In genomic region chr7:112308974-112309373, GRCh38 we compare ENCODE assay signal across 28 cellular contexts.
"Had no signal": no experiment of that assay in that cellular context is flagged by ENCODE, and none has a peak within 500 bp of the region (broad histone marks: within the 10 kb centered on the region; RNA-seq: fewer than 3 reads in every experiment).

No MANE protein-coding gene starts in this region.

- FAIRE-seq: colon, endometrium, endothelial cell of umbilical vein, frontal cortex had no signal

- H3K9me3 ChIP-seq: colonic mucosa, esophagus muscularis mucosa, esophagus squamous epithelium, gastrocnemius medialis had no signal

- H3K4me1 ChIP-seq: colonic mucosa, esophagus muscularis mucosa, foreskin keratinocyte, gastrocnemius medialis, gastroesophageal sphincter, heart left ventricle, heart right ventricle had no signal

- H3K4me3 ChIP-seq: colonic mucosa, coronary artery, dorsolateral prefrontal cortex, esophagus muscularis mucosa, esophagus squamous epithelium, gastrocnemius medialis, gastroesophageal sphincter, heart left ventricle, heart right ventricle had no signal

- DNase-seq: colonic mucosa; cortex of kidney; dermis blood vessel endothelial cell; dorsolateral prefrontal cortex; effector CD4-positive, alpha-beta T cell; effector CD8-positive, alpha-beta T cell; effector memory CD4-positive, alpha-beta T cell; effector memory CD8-positive, alpha-beta T cell; endodermal cell; erythroblast; esophagus squamous epithelium; foreskin fibroblast; foreskin keratinocyte; foreskin melanocyte; gastrocnemius medialis; glutamatergic neuron; head of caudate nucleus; heart left ventricle; heart right ventricle had no signal

- H3K36me3 ChIP-seq: colonic mucosa, gastrocnemius medialis had no signal

- ATAC-seq: effector memory CD8-positive, alpha-beta T cell; esophagus mucosa; foreskin keratinocyte; gastrocnemius medialis; gastroesophageal sphincter; heart left ventricle; heart right ventricle had no signal

- H3K27ac ChIP-seq: colonic mucosa, coronary artery, dorsolateral prefrontal cortex, epithelial cell of prostate, esophagus muscularis mucosa, esophagus squamous epithelium, foreskin keratinocyte, gastrocnemius medialis, gastroesophageal sphincter, heart left ventricle, heart right ventricle had no signal

- H3K27me3 ChIP-seq: colonic mucosa, dorsolateral prefrontal cortex, esophagus muscularis mucosa, esophagus squamous epithelium, foreskin keratinocyte, gastrocnemius medialis, gastroesophageal sphincter, heart left ventricle, heart right ventricle had no signal
